13 cellular contexts compared by ENCODE assay signal in the genomic region with DNA sequence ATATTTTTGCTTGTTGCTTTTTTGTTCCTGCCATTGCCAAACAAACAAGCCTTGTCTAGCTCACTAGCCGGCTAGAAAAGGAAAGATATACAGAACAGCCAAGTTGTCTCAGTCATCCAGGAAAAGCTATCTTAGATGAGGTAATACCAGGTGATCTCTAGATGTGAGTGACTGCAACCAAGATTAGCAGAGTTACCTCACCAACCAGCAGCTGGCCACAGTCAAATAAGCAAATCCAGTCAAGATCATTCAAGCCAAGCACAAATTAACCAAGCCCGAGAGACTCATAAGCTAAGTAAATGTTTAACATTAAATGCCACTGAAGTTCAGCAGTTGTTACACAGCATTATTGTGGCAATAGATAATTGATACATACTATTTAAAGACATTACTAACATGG.
DNase-seq lines count a peak whose midpoint lies in the region; ATAC-seq and TF ChIP-seq lines count a peak whose summit lies in the region.
"Had no signal": no experiment of that assay in that cellular context is flagged by ENCODE, and none has a peak within 500 bp of the region (broad histone marks: within the 10 kb centered on the region; RNA-seq: fewer than 3 reads in every experiment).

No MANE protein-coding gene starts in this region.

- TF ChIP-seq CTCF in kidney epithelial cell (IDR thresholded peaks at IDR 0.05; ENCODE audit: insufficient read depth, low read length, poor library complexity, severe bottlenecking): no peak

- H3K9me3 Mint-ChIP-seq in activated T-helper 17 cell treated with anti-CD3 and anti-CD28 coated beads, Interleukin-2, amount 50 U/mL, for 72 hours: peaks cover 7% of the 10 kb centered on the region

- H3K27ac Mint-ChIP-seq in activated T-helper 17 cell treated with anti-CD3 and anti-CD28 coated beads, Interleukin-2, amount 50 U/mL, for 72 hours: no peak overlapping the region
- H3K27ac Mint-ChIP-seq: activated CD8-positive, alpha-beta T cell treated with anti-CD3 and anti-CD28 coated beads, Interleukin-2, amount 10 ng/mL, durations not matched to agents 7 days and 5 days; CD14-positive monocyte had no signal

- H3K27me3 ChIP-seq in kidney epithelial cell (ENCODE audit: control insufficient read depth, insufficient read depth, low read length): no peaks in the 10 kb centered on the region
- H3K27me3 ChIP-seq: adrenal gland had no signal

- H3K4me1 Mint-ChIP-seq in activated T-helper 17 cell treated with anti-CD3 and anti-CD28 coated beads, Interleukin-2, amount 50 U/mL, for 72 hours: peaks cover under 1% of the 10 kb centered on the region

- H3K4me3 Mint-ChIP-seq in activated T-helper 17 cell treated with anti-CD3 and anti-CD28 coated beads, Interleukin-2, amount 50 U/mL, for 72 hours: no peak overlapping the region
- H3K4me3 Mint-ChIP-seq: activated CD8-positive, alpha-beta T cell treated with anti-CD3 and anti-CD28 coated beads, Interleukin-2, amount 10 ng/mL, durations not matched to agents 7 days and 5 days; CD14-positive monocyte had no signal

- ATAC-seq in GM18870 (IDR thresholded peaks at IDR 0.05; ENCODE audit: unreplicated experiment) (peak; percentile 97), HG02623 (IDR thresholded peaks at IDR 0.05; ENCODE audit: unreplicated experiment) (peak; percentile 75), HG03558 (IDR thresholded peaks at IDR 0.05; ENCODE audit: extremely low read depth, unreplicated experiment) (peak; percentile 76)
- ATAC-seq in stimulated activated naive CD8-positive, alpha-beta T cell treated with anti-CD3 and anti-CD28 coated beads, Interleukin-15, Interleukin-2, amounts not matched to agents 100 U/mL and 50 U/mL, for 24 hours: no peak
- no peak for ATAC-seq in activated T-helper 17 cell treated with anti-CD3 and anti-CD28 coated beads, Interleukin-2, amount 50 U/mL, for 72 hours (replicated peaks)
- ATAC-seq: activated CD8-positive, alpha-beta T cell treated with anti-CD3 and anti-CD28 coated beads, Interleukin-2, amount 10 ng/mL, durations not matched to agents 7 days and 5 days; lower lobe of right lung had no signal

- peak; percentile 65 for DNase-seq in kidney epithelial cell (ENCODE audit: low read depth)
- DNase-seq in stimulated activated naive CD8-positive, alpha-beta T cell treated with anti-CD3 and anti-CD28 coated beads, Interleukin-15, Interleukin-2, amounts not matched to agents 100 U/mL and 50 U/mL, for 24 hours: no peak
- no peak for DNase-seq in mesenteric fat pad (ENCODE audit: low spot score)
- DNase-seq in OCI-M1 (lab: John Stamatoyannopoulos, UW): no peak
- DNase-seq: activated CD8-positive, alpha-beta T cell treated with anti-CD3 and anti-CD28 coated beads, Interleukin-2, amount 10 ng/mL, durations not matched to agents 7 days and 5 days; adrenal gland; lower lobe of right lung; T-helper 1 cell had no signal

- H3K36me3 ChIP-seq in kidney epithelial cell (ENCODE audit: control insufficient read depth, insufficient read depth, low read length): no peaks in the 10 kb centered on the region
- H3K36me3 ChIP-seq: adrenal gland had no signal

- H3K36me3 Mint-ChIP-seq in activated T-helper 17 cell treated with anti-CD3 and anti-CD28 coated beads, Interleukin-2, amount 50 U/mL, for 72 hours (ENCODE audit: low read depth): peaks cover 52% of the 10 kb centered on the region

- no peaks in the 10 kb centered on the region for H3K27me3 Mint-ChIP-seq in activated T-helper 17 cell treated with anti-CD3 and anti-CD28 coated beads, Interleukin-2, amount 50 U/mL, for 72 hours

- H3K4me3 ChIP-seq in kidney epithelial cell (ENCODE audit: low read depth, low read length): no peak overlapping the region
- H3K4me3 ChIP-seq: adrenal gland, lower lobe of right lung had no signal

Comparison
In these comparisons a context has a peak if more than half of its experiments do, and no peak if none do; other contexts are left out.
1. ATAC-seq: peak in GM18870 (single experiment), HG02623 (single experiment) and HG03558 (single experiment); none in stimulated activated naive CD8-positive, alpha-beta T cell treated with anti-CD3 and anti-CD28 coated beads, Interleukin-15, Interleukin-2, amounts not matched to agents 100 U/mL and 50 U/mL, for 24 hours (single experiment) and activated T-helper 17 cell treated with anti-CD3 and anti-CD28 coated beads, Interleukin-2, amount 50 U/mL, for 72 hours (single experiment).